Comparison of ENCODE assay signal across 2 cellular contexts in genomic region chr4:9847971-9848764, GRCh38.
TF ChIP-seq lines count a peak whose summit lies in the region.

No MANE protein-coding gene starts in this region.

TF ChIP-seq in HepG2, 621 proteins besides CTCF, POLR2A, EP300 and RAD21:
- TF ChIP-seq ZNF230 (CRISPR knock-in tag; IDR thresholded peaks at IDR 0.05) (no peak), BRF2 (CRISPR knock-in tag; IDR thresholded peaks at IDR 0.05) (no peak), ZNF34 (CRISPR knock-in tag; IDR thresholded peaks at IDR 0.05; ENCODE audit: borderline replicate concordance) (no peak), ZBTB2 (CRISPR knock-in tag; IDR thresholded peaks at IDR 0.05; ENCODE audit: low read depth) (no peak), CEBPB (IDR thresholded peaks at IDR 0.05; ENCODE audit: borderline replicate concordance, low read depth, low read length) (peak; percentile 48; the same call in 1 of the 2 replicates), ZNF530 (CRISPR knock-in tag; IDR thresholded peaks at IDR 0.05; ENCODE audit: low read depth) (no peak), FOXA1 (IDR thresholded peaks at IDR 0.05) (no peak), FOXA1 (CRISPR knock-in tag; IDR thresholded peaks at IDR 0.05) (no peak), ATF4 (CRISPR knock-in tag; IDR thresholded peaks at IDR 0.05) (0 out of 4 replicates have a peak, but pooled peaks of 1 of the 2 experiments have one; percentile 21), ETS1 (CRISPR knock-in tag; IDR thresholded peaks at IDR 0.05) (no peak), TEAD2 (CRISPR knock-in tag; IDR thresholded peaks at IDR 0.05) (no peak), ATF7 (IDR thresholded peaks at IDR 0.05) (peak; percentile 62), ATF7 (CRISPR knock-in tag; IDR thresholded peaks at IDR 0.05) (no peak), ZNF761 (CRISPR knock-in tag; conservative IDR thresholded peaks at IDR 0.05) (no peak), RFXANK (CRISPR knock-in tag; IDR thresholded peaks at IDR 0.05) (no peak), ZNF143 (CRISPR knock-in tag; IDR thresholded peaks at IDR 0.05) (no peak), ZNF775 (CRISPR knock-in tag; IDR thresholded peaks at IDR 0.05; ENCODE audit: borderline replicate concordance) (no peak), CENPT (CRISPR knock-in tag; IDR thresholded peaks at IDR 0.05; ENCODE audit: low read depth) (no peak), ZNF275 (CRISPR knock-in tag; IDR thresholded peaks at IDR 0.05; ENCODE audit: borderline replicate concordance) (no peak), NCOA2 (CRISPR knock-in tag; IDR thresholded peaks at IDR 0.05) (no peak), ZNF577 (CRISPR knock-in tag; IDR thresholded peaks at IDR 0.05; ENCODE audit: borderline replicate concordance, low read depth) (no peak)

TF ChIP-seq in IMR-90, 13 proteins besides CTCF, POLR2A, EP300 and RAD21:
- TF ChIP-seq CEBPB (IDR thresholded peaks at IDR 0.05; ENCODE audit: low read depth, low read length) (peak; percentile 54), MAFK (IDR thresholded peaks at IDR 0.05; ENCODE audit: low read depth, low read length) (no peak), RFX5 (IDR thresholded peaks at IDR 0.05; ENCODE audit: low read depth, low read length) (no peak)
TF ChIP-seq in IMR-90: peak in this region for 1.
